8 cellular contexts compared by ENCODE assay signal in the genomic region with DNA sequence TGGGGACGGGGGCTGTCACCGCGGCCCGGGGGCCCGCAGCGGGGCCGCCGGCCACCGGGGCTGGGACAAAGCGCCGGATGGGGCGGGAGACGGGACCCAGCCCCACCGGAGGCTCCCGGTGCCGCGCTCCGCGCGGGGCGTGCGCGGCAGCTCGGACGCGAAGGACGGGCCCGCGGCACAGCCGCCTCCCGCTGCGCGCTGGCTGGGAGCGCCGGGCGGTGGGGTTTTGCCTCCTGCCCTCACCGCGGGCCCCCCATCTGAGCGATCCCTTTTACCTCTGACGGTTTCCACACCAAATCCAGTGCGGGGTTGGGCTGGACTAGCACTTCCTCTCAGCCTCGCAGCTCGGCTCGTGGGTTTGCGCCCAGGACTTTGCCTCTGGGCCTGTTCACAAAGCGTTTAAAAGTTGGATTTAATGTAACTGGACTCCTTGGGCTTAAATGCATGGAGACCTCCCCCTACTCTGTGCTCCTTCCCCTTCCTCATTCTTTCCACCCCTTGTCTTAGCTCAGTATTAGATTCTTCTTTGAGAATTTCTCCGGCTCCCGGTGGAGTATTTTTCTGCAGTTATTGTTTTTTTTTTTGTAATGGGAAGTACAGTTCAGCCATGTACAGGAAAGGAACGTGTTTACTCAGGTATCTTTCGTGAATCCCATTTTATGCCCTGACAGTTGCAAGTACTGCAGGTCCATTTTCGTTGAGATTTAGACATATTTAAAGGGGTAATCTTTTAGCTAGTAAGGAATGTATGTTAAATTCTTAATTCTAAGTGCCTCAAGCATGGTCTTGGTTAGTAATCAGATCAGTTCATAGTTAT. TPM values are rescaled to one million over a fixed set of nuclear protein-coding genes. Genes with fewer than 3 reads are reported as not detected.
A peak's percentile ranks its signal among the peaks of the same experiment; 100 is the strongest.
DNase-seq lines count a peak whose midpoint lies in the region; FAIRE-seq and TF ChIP-seq lines count a peak whose summit lies in the region.

No MANE protein-coding gene starts in this region.

- POLR2A ChIA-PET in HEK293 (lab: Yijun Ruan, JAX), result interaction anchor here (0.6 to 1.5 kb wide), 8 partner anchors 12 to 492 kb away, joined by 3 to 6 read pairs (median 4); a partner anchor contains a TSS

- peak overlapping the region; percentile 75 for H3K4me3 Mint-ChIP-seq in T-helper 2 cell treated with Interferon-gamma antibody and Interleukin-4, amounts not matched to agents 5 μg/mL and 100 μg/mL, for 36 hours

- H3K36me3 Mint-ChIP-seq in T-helper 2 cell treated with Interferon-gamma antibody and Interleukin-4, amounts not matched to agents 5 μg/mL and 100 μg/mL, for 36 hours (ENCODE audit: low read depth), result peaks cover 2% of the 10 kb centered on the region

- H3K9me3 Mint-ChIP-seq in T-helper 2 cell treated with Interferon-gamma antibody and Interleukin-4, amounts not matched to agents 5 μg/mL and 100 μg/mL, for 36 hours, result no peaks in the 10 kb centered on the region

- H3K27ac ChIP-seq in HEK293 (ENCODE audit: extremely low read depth, low read depth, low read length) (peak overlapping the region; percentile 97), MM.1S (ENCODE audit: low read length) (no peak overlapping the region), kidney (ENCODE audit: low read depth in 2 of 2, low read length in 2 of 2) (peak overlapping the region; percentile 98 to 99)

- H3K9me2 ChIP-seq in MM.1S (replicated peaks; ENCODE audit: insufficient read depth, low read length), result no peaks in the 10 kb centered on the region

- peak; percentile 7 to 39 for DNase-seq in NCI-H2081 (lab: John Stamatoyannopoulos, UW)
- no peak for DNase-seq in NCI-H2081 treated with DMSO at 0.1 percent for 48 hours (lab: John Stamatoyannopoulos, UW)
- peak; percentile 39 for DNase-seq in MM.1S
- peak; percentile 23 for DNase-seq in T-helper 2 cell treated with Interferon-gamma antibody and Interleukin-4, amounts not matched to agents 5 μg/mL and 100 μg/mL, for 36 hours (ENCODE audit: low spot score)
- DNase-seq in cerebellar cortex (ENCODE audit: low spot score), result peak; percentile 60
- peak; percentile 87 for DNase-seq in kidney
- DNase-seq in stimulated activated CD4-positive, alpha-beta T cell treated with anti-CD3 and anti-CD28 coated beads, Interleukin-12 subunit alpha, Interleukin-12 subunit beta, amount 100 ng/mL, for 48 hours (ENCODE audit: low read depth in 2 of 3, low spot score in 1 of 3), result peak in 2 of 3 donors; percentile 10 to 12

- TF ChIP-seq CTCF in HEK293 (tag by site-specific recombination; IDR thresholded peaks at IDR 0.05) (no peak), MM.1S (IDR thresholded peaks at IDR 0.05; ENCODE audit: low read length) (no peak), kidney (IDR thresholded peaks at IDR 0.05; ENCODE audit: borderline replicate concordance, extremely low read depth, insufficient read depth) (no peak)

- H3K9ac ChIP-seq in MM.1S (ENCODE audit: low read length), result peak overlapping the region; percentile 44; the same call in 1 of the 2 replicates
- peak overlapping the region; percentile 85 to 90 for H3K9ac ChIP-seq in kidney (ENCODE audit: low read length in 2 of 2)

- H4K20me1 ChIP-seq in MM.1S (ENCODE audit: insufficient read depth, low read length), result no peaks in the 10 kb centered on the region

- H3K9me3 ChIP-seq in HEK293 (ENCODE audit: control insufficient read depth, insufficient read depth, low read depth, low read length) (no peaks in the 10 kb centered on the region), MM.1S (replicated peaks; ENCODE audit: insufficient read depth, low read length) (no peaks in the 10 kb centered on the region), kidney (ENCODE audit: control insufficient read depth in 1 of 2, low read length in 2 of 2) (no peaks in the 10 kb centered on the region)

- FAIRE-seq in kidney (lab: Jason Lieb, UNC), result no peak

- CTCF ChIA-PET in HEK293 (lab: Yijun Ruan, JAX), result interaction anchor here (0.5 to 1.1 kb wide), 9 partner anchors 35 to 784 kb away, joined by 3 to 5 read pairs (median 3); no protein-coding TSS in a partner anchor

- peak overlapping the region; percentile 82 for H2AFZ ChIP-seq in MM.1S (ENCODE audit: low read length)

- peak overlapping the region; percentile 23 for H3K27ac Mint-ChIP-seq in T-helper 2 cell treated with Interferon-gamma antibody and Interleukin-4, amounts not matched to agents 5 μg/mL and 100 μg/mL, for 36 hours

- H3K36me3 ChIP-seq in HEK293 (ENCODE audit: control insufficient read depth in 2 of 2, insufficient read depth in 1 of 2, low read length in 2 of 2) (peaks cover 0 to 3% of the 10 kb centered on the region in 2 experiments; a peak in 1 of 3 replicates), MM.1S (replicated peaks; ENCODE audit: insufficient read depth, low read length) (no peaks in the 10 kb centered on the region), kidney (ENCODE audit: control insufficient read depth in 1 of 2, insufficient read depth in 2 of 2, low read length in 2 of 2) (no peaks in the 10 kb centered on the region)

- peaks cover 12% of the 10 kb centered on the region for H3K4me1 Mint-ChIP-seq in T-helper 2 cell treated with Interferon-gamma antibody and Interleukin-4, amounts not matched to agents 5 μg/mL and 100 μg/mL, for 36 hours (ENCODE audit: low read depth)

- H3K27me3 Mint-ChIP-seq in T-helper 2 cell treated with Interferon-gamma antibody and Interleukin-4, amounts not matched to agents 5 μg/mL and 100 μg/mL, for 36 hours (ENCODE audit: low read depth), result peaks cover 61% of the 10 kb centered on the region

- H3K4me3 ChIP-seq in HEK293 (ENCODE audit: low read depth, low read length) (peak overlapping the region; percentile 83), MM.1S (ENCODE audit: low read length) (peak overlapping the region; percentile 77), kidney (ENCODE audit: low read length in 2 of 2) (peak overlapping the region; percentile 79 to 86)

- H3K79me2 ChIP-seq in MM.1S (ENCODE audit: low read length), result no peaks in the 10 kb centered on the region

- H3K27me3 ChIP-seq in MM.1S (replicated peaks; ENCODE audit: insufficient read depth, low read length), result no peaks in the 10 kb centered on the region

- H3K4me1 ChIP-seq in HEK293 (ENCODE audit: control insufficient read depth, insufficient read depth, low read length) (no peaks in the 10 kb centered on the region; the same call in 1 of the 2 replicates), MM.1S (ENCODE audit: low read length) (peaks cover 5% of the 10 kb centered on the region; the same call in 1 of the 2 replicates), kidney (ENCODE audit: control insufficient read depth in 1 of 2, insufficient read depth in 1 of 2, low read depth in 1 of 2, low read length in 2 of 2) (peaks cover 3 to 21% of the 10 kb centered on the region in 2 donors)

- H3F3A ChIP-seq in MM.1S (ENCODE audit: insufficient read depth, low read length), result no peaks in the 10 kb centered on the region

- peak overlapping the region; percentile 73 for H3K4me2 ChIP-seq in MM.1S (ENCODE audit: low read depth, low read length)

- intact Hi-C loops in kidney (cut with DNase I), result no loop called here

TF ChIP-seq in HEK293, 187 proteins besides CTCF, POLR2A, EP300 and RAD21 (continues in another document):
- TF ChIP-seq ZNF132 (tag by site-specific recombination; IDR thresholded peaks at IDR 0.05; ENCODE audit: borderline replicate concordance) (no peak), ZNF514 (tag by site-specific recombination; IDR thresholded peaks at IDR 0.05) (no peak), ZNF112 (tag by site-specific recombination; IDR thresholded peaks at IDR 0.05) (no peak), ZNF169 (tag by site-specific recombination; IDR thresholded peaks at IDR 0.05) (no peak), ZBTB20 (tag by site-specific recombination; IDR thresholded peaks at IDR 0.05) (no peak), GLIS1 (tag by site-specific recombination; IDR thresholded peaks at IDR 0.05) (peak; percentile 56; the same call in 1 of the 2 replicates), ZNF354C (tag by site-specific recombination; IDR thresholded peaks at IDR 0.05; ENCODE audit: borderline replicate concordance, low read depth) (no peak), ZNF311 (tag by site-specific recombination; IDR thresholded peaks at IDR 0.05; ENCODE audit: borderline replicate concordance) (no peak), ZNF157 (tag by site-specific recombination; IDR thresholded peaks at IDR 0.05) (no peak), ZNF623 (tag by site-specific recombination; IDR thresholded peaks at IDR 0.05) (no peak), ZNF366 (tag by site-specific recombination; conservative IDR thresholded peaks at IDR 0.05) (no peak), ZSCAN23 (tag by site-specific recombination; IDR thresholded peaks at IDR 0.05) (no peak)
- TF ChIP-seq, protein P1, sequence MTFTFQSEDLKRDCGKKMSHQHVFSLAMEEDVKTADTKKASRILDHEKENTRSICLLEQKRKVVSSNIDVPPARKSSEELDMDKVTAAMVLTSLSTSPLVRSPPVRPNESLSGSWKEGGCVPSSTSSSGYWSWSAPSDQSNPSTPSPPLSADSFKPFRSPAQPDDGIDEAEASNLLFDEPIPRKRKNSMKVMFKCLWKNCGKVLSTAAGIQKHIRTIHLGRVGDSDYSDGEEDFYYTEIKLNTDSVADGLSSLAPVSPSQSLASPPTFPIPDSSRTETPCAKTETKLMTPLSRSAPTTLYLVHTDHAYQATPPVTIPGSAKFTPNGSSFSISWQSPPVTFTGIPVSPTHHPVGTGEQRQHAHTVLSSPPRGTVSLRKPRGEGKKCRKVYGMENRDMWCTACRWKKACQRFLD (tag by site-specific recombination; IDR thresholded peaks at IDR 0.05), result no peak
- TF ChIP-seq, protein P2, sequence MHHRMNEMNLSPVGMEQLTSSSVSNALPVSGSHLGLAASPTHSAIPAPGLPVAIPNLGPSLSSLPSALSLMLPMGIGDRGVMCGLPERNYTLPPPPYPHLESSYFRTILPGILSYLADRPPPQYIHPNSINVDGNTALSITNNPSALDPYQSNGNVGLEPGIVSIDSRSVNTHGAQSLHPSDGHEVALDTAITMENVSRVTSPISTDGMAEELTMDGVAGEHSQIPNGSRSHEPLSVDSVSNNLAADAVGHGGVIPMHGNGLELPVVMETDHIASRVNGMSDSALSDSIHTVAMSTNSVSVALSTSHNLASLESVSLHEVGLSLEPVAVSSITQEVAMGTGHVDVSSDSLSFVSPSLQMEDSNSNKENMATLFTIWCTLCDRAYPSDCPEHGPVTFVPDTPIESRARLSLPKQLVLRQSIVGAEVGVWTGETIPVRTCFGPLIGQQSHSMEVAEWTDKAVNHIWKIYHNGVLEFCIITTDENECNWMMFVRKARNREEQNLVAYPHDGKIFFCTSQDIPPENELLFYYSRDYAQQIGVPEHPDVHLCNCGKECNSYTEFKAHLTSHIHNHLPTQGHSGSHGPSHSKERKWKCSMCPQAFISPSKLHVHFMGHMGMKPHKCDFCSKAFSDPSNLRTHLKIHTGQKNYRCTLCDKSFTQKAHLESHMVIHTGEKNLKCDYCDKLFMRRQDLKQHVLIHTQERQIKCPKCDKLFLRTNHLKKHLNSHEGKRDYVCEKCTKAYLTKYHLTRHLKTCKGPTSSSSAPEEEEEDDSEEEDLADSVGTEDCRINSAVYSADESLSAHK (tag by site-specific recombination; IDR thresholded peaks at IDR 0.05), result no peak

RNA-seq across cellular contexts. Expression of a gene that starts 0.7 kb away (rescaled TPM):
- total RNA-seq in kidney, result 48.1 TPM
- 6.5 TPM for polyA plus RNA-seq in kidney (ENCODE audit: insufficient read depth, low read depth, low replicate concordance)
